1 cellular context compared by ENCODE assay signal in the genomic region with DNA sequence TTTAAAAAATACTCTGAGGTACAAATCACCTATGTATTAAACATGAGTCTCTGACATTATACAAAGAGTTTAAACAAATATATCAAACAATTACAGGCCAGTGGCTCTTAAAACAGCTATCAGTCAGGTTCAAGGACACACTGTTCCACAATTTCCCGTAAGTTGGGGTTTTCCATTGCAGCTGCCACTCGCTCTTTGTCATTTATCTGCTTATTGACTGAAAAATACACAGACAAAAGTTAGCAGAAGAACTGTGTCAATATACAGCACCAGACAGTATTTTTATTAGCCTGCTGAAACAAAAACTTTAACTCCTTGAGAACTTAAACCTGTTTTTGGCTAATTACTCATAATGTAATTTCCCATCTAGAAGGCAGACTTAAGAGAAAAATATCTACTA.
A peak's percentile ranks its signal among the peaks of the same experiment; 100 is the strongest.
TF ChIP-seq lines count a peak whose summit lies in the region.

No MANE protein-coding gene starts in this region.

TF ChIP-seq in HepG2, 621 proteins besides CTCF, POLR2A, EP300 and RAD21 (continued from another document and continues in another):
- TF ChIP-seq, protein P1, sequence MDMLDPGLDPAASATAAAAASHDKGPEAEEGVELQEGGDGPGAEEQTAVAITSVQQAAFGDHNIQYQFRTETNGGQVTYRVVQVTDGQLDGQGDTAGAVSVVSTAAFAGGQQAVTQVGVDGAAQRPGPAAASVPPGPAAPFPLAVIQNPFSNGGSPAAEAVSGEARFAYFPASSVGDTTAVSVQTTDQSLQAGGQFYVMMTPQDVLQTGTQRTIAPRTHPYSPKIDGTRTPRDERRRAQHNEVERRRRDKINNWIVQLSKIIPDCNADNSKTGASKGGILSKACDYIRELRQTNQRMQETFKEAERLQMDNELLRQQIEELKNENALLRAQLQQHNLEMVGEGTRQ (IDR thresholded peaks at IDR 0.05; ENCODE audit: low read depth, low read length) = no peak
- TF ChIP-seq, protein P1 (CRISPR knock-in tag; IDR thresholded peaks at IDR 0.05; ENCODE audit: borderline replicate concordance) = no peak
- TF ChIP-seq PAF1 (CRISPR knock-in tag; IDR thresholded peaks at IDR 0.05) (no peak), RFX5 (IDR thresholded peaks at IDR 0.05; ENCODE audit: low read depth, low read length) (no peak), SP1 (IDR thresholded peaks at IDR 0.05) (no peak), SP1 (CRISPR knock-in tag; IDR thresholded peaks at IDR 0.05) (no peak), ATF1 (CRISPR knock-in tag; IDR thresholded peaks at IDR 0.05) (peak; percentile 17; the same call in 1 of the 2 replicates), MYC (CRISPR knock-in tag; IDR thresholded peaks at IDR 0.05; ENCODE audit: borderline replicate concordance) (no peak), ZC3H13 (CRISPR knock-in tag; IDR thresholded peaks at IDR 0.05) (no peak), CHD2 (IDR thresholded peaks at IDR 0.05; ENCODE audit: low read depth, low read length) (no peak), ZNF589 (CRISPR knock-in tag; conservative IDR thresholded peaks at IDR 0.05) (0 out of 2 replicates have a peak, but pooled peaks have one; percentile 28), ZNF30 (CRISPR knock-in tag; IDR thresholded peaks at IDR 0.05) (no peak), ZNF354B (CRISPR knock-in tag; IDR thresholded peaks at IDR 0.05) (no peak), NCOA2 (CRISPR knock-in tag; IDR thresholded peaks at IDR 0.05) (peak; percentile 99), NR2F6 (IDR thresholded peaks at IDR 0.05) (peak; percentile 84), NR2F6 (CRISPR knock-in tag; IDR thresholded peaks at IDR 0.05) (peak; percentile 82), SAFB2 (CRISPR knock-in tag; IDR thresholded peaks at IDR 0.05; ENCODE audit: borderline replicate concordance, low read depth) (no peak), TSC22D2 (CRISPR knock-in tag; IDR thresholded peaks at IDR 0.05; ENCODE audit: borderline replicate concordance) (no peak), REXO4 (CRISPR knock-in tag; IDR thresholded peaks at IDR 0.05; ENCODE audit: borderline replicate concordance) (no peak), STAT5B (CRISPR knock-in tag; IDR thresholded peaks at IDR 0.05) (no peak), BCL6 (CRISPR knock-in tag; IDR thresholded peaks at IDR 0.05) (peak; percentile 95), CEBPG (CRISPR knock-in tag; IDR thresholded peaks at IDR 0.05) (peak; percentile 65), MED1 (CRISPR knock-in tag; IDR thresholded peaks at IDR 0.05) (peak; percentile 90), MLLT10 (CRISPR knock-in tag; IDR thresholded peaks at IDR 0.05) (no peak), U2AF2 (IDR thresholded peaks at IDR 0.05; ENCODE audit: low read depth, low read length) (no peak), ZNF136 (CRISPR knock-in tag; IDR thresholded peaks at IDR 0.05; ENCODE audit: low read depth) (no peak), PITX1 (CRISPR knock-in tag; IDR thresholded peaks at IDR 0.05) (peak; percentile 58; the same call in 1 of the 2 replicates), ZNF577 (CRISPR knock-in tag; IDR thresholded peaks at IDR 0.05; ENCODE audit: borderline replicate concordance, low read depth) (no peak), ZNF263 (CRISPR knock-in tag; IDR thresholded peaks at IDR 0.05) (no peak), ONECUT2 (CRISPR knock-in tag; IDR thresholded peaks at IDR 0.05) (peak; percentile 79), ATRX (CRISPR knock-in tag; IDR thresholded peaks at IDR 0.05; ENCODE audit: borderline replicate concordance) (no peak), FOXP1 (IDR thresholded peaks at IDR 0.05) (peak; percentile 21; the same call in 1 of the 2 replicates), FOXP1 (CRISPR knock-in tag; IDR thresholded peaks at IDR 0.05) (peak; percentile 82), NFKB2 (CRISPR knock-in tag; IDR thresholded peaks at IDR 0.05; ENCODE audit: borderline replicate concordance) (no peak), ZNF496 (CRISPR knock-in tag; IDR thresholded peaks at IDR 0.05; ENCODE audit: insufficient replicate concordance) (no peak), KLF11 (CRISPR knock-in tag; IDR thresholded peaks at IDR 0.05) (no peak)
- TF ChIP-seq, protein P2, sequence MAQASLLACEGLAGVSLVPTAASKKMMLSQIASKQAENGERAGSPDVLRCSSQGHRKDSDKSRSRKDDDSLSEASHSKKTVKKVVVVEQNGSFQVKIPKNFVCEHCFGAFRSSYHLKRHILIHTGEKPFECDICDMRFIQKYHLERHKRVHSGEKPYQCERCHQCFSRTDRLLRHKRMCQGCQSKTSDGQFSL (CRISPR knock-in tag; IDR thresholded peaks at IDR 0.05) = no peak
- TF ChIP-seq, protein P3, sequence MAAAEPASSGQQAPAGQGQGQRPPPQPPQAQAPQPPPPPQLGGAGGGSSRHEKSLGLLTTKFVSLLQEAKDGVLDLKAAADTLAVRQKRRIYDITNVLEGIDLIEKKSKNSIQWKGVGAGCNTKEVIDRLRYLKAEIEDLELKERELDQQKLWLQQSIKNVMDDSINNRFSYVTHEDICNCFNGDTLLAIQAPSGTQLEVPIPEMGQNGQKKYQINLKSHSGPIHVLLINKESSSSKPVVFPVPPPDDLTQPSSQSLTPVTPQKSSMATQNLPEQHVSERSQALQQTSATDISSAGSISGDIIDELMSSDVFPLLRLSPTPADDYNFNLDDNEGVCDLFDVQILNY (CRISPR knock-in tag; conservative IDR thresholded peaks at IDR 0.05) = no peak
- TF ChIP-seq, protein P4, sequence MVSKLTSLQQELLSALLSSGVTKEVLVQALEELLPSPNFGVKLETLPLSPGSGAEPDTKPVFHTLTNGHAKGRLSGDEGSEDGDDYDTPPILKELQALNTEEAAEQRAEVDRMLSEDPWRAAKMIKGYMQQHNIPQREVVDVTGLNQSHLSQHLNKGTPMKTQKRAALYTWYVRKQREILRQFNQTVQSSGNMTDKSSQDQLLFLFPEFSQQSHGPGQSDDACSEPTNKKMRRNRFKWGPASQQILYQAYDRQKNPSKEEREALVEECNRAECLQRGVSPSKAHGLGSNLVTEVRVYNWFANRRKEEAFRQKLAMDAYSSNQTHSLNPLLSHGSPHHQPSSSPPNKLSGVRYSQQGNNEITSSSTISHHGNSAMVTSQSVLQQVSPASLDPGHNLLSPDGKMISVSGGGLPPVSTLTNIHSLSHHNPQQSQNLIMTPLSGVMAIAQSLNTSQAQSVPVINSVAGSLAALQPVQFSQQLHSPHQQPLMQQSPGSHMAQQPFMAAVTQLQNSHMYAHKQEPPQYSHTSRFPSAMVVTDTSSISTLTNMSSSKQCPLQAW (CRISPR knock-in tag; IDR thresholded peaks at IDR 0.05) = no peak
- TF ChIP-seq, protein P5, sequence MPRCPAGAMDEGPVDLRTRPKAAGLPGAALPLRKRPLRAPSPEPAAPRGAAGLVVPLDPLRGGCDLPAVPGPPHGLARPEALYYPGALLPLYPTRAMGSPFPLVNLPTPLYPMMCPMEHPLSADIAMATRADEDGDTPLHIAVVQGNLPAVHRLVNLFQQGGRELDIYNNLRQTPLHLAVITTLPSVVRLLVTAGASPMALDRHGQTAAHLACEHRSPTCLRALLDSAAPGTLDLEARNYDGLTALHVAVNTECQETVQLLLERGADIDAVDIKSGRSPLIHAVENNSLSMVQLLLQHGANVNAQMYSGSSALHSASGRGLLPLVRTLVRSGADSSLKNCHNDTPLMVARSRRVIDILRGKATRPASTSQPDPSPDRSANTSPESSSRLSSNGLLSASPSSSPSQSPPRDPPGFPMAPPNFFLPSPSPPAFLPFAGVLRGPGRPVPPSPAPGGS (CRISPR knock-in tag; IDR thresholded peaks at IDR 0.05) = no peak
- TF ChIP-seq, protein P6, sequence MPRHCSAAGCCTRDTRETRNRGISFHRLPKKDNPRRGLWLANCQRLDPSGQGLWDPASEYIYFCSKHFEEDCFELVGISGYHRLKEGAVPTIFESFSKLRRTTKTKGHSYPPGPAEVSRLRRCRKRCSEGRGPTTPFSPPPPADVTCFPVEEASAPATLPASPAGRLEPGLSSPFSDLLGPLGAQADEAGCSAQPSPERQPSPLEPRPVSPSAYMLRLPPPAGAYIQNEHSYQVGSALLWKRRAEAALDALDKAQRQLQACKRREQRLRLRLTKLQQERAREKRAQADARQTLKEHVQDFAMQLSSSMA (CRISPR knock-in tag; IDR thresholded peaks at IDR 0.05) = no peak
- TF ChIP-seq, protein P7, sequence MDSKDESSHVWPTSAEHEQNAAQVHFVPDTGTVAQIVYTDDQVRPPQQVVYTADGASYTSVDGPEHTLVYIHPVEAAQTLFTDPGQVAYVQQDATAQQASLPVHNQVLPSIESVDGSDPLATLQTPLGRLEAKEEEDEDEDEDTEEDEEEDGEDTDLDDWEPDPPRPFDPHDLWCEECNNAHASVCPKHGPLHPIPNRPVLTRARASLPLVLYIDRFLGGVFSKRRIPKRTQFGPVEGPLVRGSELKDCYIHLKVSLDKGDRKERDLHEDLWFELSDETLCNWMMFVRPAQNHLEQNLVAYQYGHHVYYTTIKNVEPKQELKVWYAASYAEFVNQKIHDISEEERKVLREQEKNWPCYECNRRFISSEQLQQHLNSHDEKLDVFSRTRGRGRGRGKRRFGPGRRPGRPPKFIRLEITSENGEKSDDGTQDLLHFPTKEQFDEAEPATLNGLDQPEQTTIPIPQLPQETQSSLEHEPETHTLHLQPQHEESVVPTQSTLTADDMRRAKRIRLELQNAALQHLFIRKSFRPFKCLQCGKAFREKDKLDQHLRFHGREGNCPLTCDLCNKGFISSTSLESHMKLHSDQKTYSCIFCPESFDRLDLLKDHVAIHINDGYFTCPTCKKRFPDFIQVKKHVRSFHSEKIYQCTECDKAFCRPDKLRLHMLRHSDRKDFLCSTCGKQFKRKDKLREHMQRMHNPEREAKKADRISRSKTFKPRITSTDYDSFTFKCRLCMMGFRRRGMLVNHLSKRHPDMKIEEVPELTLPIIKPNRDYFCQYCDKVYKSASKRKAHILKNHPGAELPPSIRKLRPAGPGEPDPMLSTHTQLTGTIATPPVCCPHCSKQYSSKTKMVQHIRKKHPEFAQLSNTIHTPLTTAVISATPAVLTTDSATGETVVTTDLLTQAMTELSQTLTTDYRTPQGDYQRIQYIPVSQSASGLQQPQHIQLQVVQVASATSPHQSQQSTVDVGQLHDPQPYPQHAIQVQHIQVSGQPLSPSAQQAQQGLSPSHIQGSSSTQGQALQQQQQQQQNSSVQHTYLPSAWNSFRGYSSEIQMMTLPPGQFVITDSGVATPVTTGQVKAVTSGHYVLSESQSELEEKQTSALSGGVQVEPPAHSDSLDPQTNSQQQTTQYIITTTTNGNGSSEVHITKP (CRISPR knock-in tag; IDR thresholded peaks at IDR 0.05; ENCODE audit: low read depth) = peak; percentile 45; the same call in 1 of the 2 replicates
- TF ChIP-seq, protein P8, sequence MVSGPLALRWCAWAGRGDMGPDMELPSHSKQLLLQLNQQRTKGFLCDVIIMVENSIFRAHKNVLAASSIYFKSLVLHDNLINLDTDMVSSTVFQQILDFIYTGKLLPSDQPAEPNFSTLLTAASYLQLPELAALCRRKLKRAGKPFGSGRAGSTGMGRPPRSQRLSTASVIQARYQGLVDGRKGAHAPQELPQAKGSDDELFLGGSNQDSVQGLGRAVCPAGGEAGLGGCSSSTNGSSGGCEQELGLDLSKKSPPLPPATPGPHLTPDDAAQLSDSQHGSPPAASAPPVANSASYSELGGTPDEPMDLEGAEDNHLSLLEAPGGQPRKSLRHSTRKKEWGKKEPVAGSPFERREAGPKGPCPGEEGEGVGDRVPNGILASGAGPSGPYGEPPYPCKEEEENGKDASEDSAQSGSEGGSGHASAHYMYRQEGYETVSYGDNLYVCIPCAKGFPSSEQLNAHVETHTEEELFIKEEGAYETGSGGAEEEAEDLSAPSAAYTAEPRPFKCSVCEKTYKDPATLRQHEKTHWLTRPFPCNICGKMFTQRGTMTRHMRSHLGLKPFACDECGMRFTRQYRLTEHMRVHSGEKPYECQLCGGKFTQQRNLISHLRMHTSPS (CRISPR knock-in tag; IDR thresholded peaks at IDR 0.05; ENCODE audit: low read depth) = no peak
- TF ChIP-seq, protein P9, sequence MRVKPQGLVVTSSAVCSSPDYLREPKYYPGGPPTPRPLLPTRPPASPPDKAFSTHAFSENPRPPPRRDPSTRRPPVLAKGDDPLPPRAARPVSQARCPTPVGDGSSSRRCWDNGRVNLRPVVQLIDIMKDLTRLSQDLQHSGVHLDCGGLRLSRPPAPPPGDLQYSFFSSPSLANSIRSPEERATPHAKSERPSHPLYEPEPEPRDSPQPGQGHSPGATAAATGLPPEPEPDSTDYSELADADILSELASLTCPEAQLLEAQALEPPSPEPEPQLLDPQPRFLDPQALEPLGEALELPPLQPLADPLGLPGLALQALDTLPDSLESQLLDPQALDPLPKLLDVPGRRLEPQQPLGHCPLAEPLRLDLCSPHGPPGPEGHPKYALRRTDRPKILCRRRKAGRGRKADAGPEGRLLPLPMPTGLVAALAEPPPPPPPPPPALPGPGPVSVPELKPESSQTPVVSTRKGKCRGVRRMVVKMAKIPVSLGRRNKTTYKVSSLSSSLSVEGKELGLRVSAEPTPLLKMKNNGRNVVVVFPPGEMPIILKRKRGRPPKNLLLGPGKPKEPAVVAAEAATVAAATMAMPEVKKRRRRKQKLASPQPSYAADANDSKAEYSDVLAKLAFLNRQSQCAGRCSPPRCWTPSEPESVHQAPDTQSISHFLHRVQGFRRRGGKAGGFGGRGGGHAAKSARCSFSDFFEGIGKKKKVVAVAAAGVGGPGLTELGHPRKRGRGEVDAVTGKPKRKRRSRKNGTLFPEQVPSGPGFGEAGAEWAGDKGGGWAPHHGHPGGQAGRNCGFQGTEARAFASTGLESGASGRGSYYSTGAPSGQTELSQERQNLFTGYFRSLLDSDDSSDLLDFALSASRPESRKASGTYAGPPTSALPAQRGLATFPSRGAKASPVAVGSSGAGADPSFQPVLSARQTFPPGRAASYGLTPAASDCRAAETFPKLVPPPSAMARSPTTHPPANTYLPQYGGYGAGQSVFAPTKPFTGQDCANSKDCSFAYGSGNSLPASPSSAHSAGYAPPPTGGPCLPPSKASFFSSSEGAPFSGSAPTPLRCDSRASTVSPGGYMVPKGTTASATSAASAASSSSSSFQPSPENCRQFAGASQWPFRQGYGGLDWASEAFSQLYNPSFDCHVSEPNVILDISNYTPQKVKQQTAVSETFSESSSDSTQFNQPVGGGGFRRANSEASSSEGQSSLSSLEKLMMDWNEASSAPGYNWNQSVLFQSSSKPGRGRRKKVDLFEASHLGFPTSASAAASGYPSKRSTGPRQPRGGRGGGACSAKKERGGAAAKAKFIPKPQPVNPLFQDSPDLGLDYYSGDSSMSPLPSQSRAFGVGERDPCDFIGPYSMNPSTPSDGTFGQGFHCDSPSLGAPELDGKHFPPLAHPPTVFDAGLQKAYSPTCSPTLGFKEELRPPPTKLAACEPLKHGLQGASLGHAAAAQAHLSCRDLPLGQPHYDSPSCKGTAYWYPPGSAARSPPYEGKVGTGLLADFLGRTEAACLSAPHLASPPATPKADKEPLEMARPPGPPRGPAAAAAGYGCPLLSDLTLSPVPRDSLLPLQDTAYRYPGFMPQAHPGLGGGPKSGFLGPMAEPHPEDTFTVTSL (CRISPR knock-in tag; IDR thresholded peaks at IDR 0.05; ENCODE audit: borderline replicate concordance) = peak; percentile 94
